Comparison of ENCODE assay signal across 27 cellular contexts in genomic region chr4:80751200-80751599, GRCh38.
"Had no signal": no experiment of that assay in that cellular context is flagged by ENCODE, and none has a peak within 500 bp of the region (broad histone marks: within the 10 kb centered on the region; RNA-seq: fewer than 3 reads in every experiment).

No MANE protein-coding gene starts in this region.

- H3K27ac ChIP-seq: esophagus squamous epithelium, gastroesophageal sphincter, left ventricle myocardium inferior, lower lobe of right lung, parathyroid adenoma, psoas muscle, right lobe of liver, testis, tibial nerve, upper lobe of right lung, vagina had no signal

- H3K4me1 ChIP-seq: esophagus squamous epithelium, gastroesophageal sphincter, left ventricle myocardium inferior, lower lobe of right lung, parathyroid adenoma, psoas muscle, right lobe of liver, testis, tibial nerve, upper lobe of right lung, vagina had no signal

- H3K27me3 ChIP-seq: esophagus squamous epithelium, gastroesophageal sphincter, right lobe of liver, testis, tibial nerve, upper lobe of right lung, vagina had no signal

- H2AFZ ChIP-seq: parathyroid adenoma had no signal

- H3K4me3 Mint-ChIP-seq: dendritic cell treated with granulocyte-macrophage colony-stimulating factor and Interleukin-4, amounts not matched to agents 40 ng/mL and 50 ng/mL, for 4 days; effector memory CD8-positive, alpha-beta T cell; naive B cell; nephron; stimulated activated naive B cell treated with anti-CD40 and anti-IgM and Interleukin-4, amounts not matched to agents 10 μg/mL and 1 μg/mL and 100 μg/mL, for 72 hours; stimulated activated naive CD8-positive, alpha-beta T cell treated with anti-CD3 and anti-CD28 coated beads, Interleukin-15, amount 100 ng/mL, for 72 hours had no signal

- H3K9me3 Mint-ChIP-seq: effector memory CD8-positive, alpha-beta T cell; nephron had no signal

- H3K79me2 ChIP-seq: parathyroid adenoma had no signal

- H3K27me3 Mint-ChIP-seq: dendritic cell treated with granulocyte-macrophage colony-stimulating factor and Interleukin-4, amounts not matched to agents 40 ng/mL and 50 ng/mL, for 4 days; effector memory CD8-positive, alpha-beta T cell; stimulated activated naive B cell treated with anti-CD40 and anti-IgM and Interleukin-4, amounts not matched to agents 10 μg/mL and 1 μg/mL and 100 μg/mL, for 72 hours; stimulated activated naive CD8-positive, alpha-beta T cell treated with anti-CD3 and anti-CD28 coated beads, Interleukin-15, amount 100 ng/mL, for 72 hours had no signal

- H3K4me1 Mint-ChIP-seq: nephron; stimulated activated naive CD8-positive, alpha-beta T cell treated with anti-CD3 and anti-CD28 coated beads, Interleukin-15, amount 100 ng/mL, for 72 hours had no signal

- H3K36me3 Mint-ChIP-seq: naive B cell; stimulated activated naive B cell treated with anti-CD40 and anti-IgM and Interleukin-4, amounts not matched to agents 10 μg/mL and 1 μg/mL and 100 μg/mL, for 72 hours had no signal

- DNase-seq: effector memory CD8-positive, alpha-beta T cell; esophagus squamous epithelium; foreskin fibroblast; glutamatergic neuron; kidney; left cardiac atrium; left ventricle myocardium inferior; lower lobe of right lung; mesenchymal stem cell; naive B cell; occipital lobe; psoas muscle; retina; right lobe of liver; stimulated activated CD4-positive, alpha-beta T cell treated with anti-CD3 and anti-CD28 coated beads, Interleukin-15, amount 100 ng/mL, for 24 hours; stimulated activated CD4-positive, alpha-beta T cell treated with anti-CD3 and anti-CD28 coated beads, Interleukin-1b, Interleukin-23, amount 100 ng/mL, for 48 hours; stimulated activated CD4-positive, alpha-beta T cell treated with anti-CD3 and anti-CD28 coated beads, Interleukin-4, amount 100 ng/mL, for 24 hours; stimulated activated naive B cell treated with anti-CD40 and anti-IgM and Interleukin-4, amounts not matched to agents 10 μg/mL and 1 μg/mL and 100 μg/mL, for 72 hours; stimulated activated naive CD8-positive, alpha-beta T cell treated with anti-CD3 and anti-CD28 coated beads, Interleukin-15, amount 100 ng/mL, for 72 hours; testis; upper lobe of right lung had no signal

- H3K9ac ChIP-seq: parathyroid adenoma had no signal

- H3K4me3 ChIP-seq: esophagus squamous epithelium, gastroesophageal sphincter, left ventricle myocardium inferior, lower lobe of right lung, psoas muscle, right lobe of liver, testis, tibial nerve, upper lobe of right lung, vagina had no signal

- H3K36me3 ChIP-seq: esophagus squamous epithelium, gastroesophageal sphincter, left ventricle myocardium inferior, lower lobe of right lung, right lobe of liver, tibial nerve, upper lobe of right lung, vagina had no signal

- H3K9me3 ChIP-seq: esophagus squamous epithelium, gastroesophageal sphincter, left ventricle myocardium inferior, lower lobe of right lung, psoas muscle, right lobe of liver, testis, tibial nerve, upper lobe of right lung, vagina had no signal

- H3K27ac Mint-ChIP-seq: dendritic cell treated with granulocyte-macrophage colony-stimulating factor and Interleukin-4, amounts not matched to agents 40 ng/mL and 50 ng/mL, for 4 days; effector memory CD8-positive, alpha-beta T cell; nephron; stimulated activated naive B cell treated with anti-CD40 and anti-IgM and Interleukin-4, amounts not matched to agents 10 μg/mL and 1 μg/mL and 100 μg/mL, for 72 hours; stimulated activated naive CD8-positive, alpha-beta T cell treated with anti-CD3 and anti-CD28 coated beads, Interleukin-15, amount 100 ng/mL, for 72 hours had no signal

- ATAC-seq: effector memory CD8-positive, alpha-beta T cell; gastroesophageal sphincter; left cardiac atrium; lower lobe of right lung; psoas muscle; right lobe of liver; stimulated activated naive B cell treated with anti-CD40 and anti-IgM and Interleukin-4, amounts not matched to agents 10 μg/mL and 1 μg/mL and 100 μg/mL, for 72 hours; stimulated activated naive CD8-positive, alpha-beta T cell treated with anti-CD3 and anti-CD28 coated beads, Interleukin-15, amount 100 ng/mL, for 72 hours; upper lobe of right lung had no signal
